ENCODE assay signal across 2 cellular contexts in genomic region chr14:100664841-100665425, GRCh38.
TF ChIP-seq lines count a peak whose summit lies in the region.

No MANE protein-coding gene starts in this region.

TF ChIP-seq in liver, 16 proteins besides CTCF, POLR2A, EP300 and RAD21:
- TF ChIP-seq JUND (IDR thresholded peaks at IDR 0.05), result no peak
- peak; percentile 52 for TF ChIP-seq NR2F2 (IDR thresholded peaks at IDR 0.05)
- TF ChIP-seq, protein P1, sequence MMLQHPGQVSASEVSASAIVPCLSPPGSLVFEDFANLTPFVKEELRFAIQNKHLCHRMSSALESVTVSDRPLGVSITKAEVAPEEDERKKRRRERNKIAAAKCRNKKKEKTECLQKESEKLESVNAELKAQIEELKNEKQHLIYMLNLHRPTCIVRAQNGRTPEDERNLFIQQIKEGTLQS (IDR thresholded peaks at IDR 0.05), result no peak

TF ChIP-seq in HepG2, 621 proteins besides CTCF, POLR2A, EP300 and RAD21:
- no peak for TF ChIP-seq ZNF792 (CRISPR knock-in tag; IDR thresholded peaks at IDR 0.05)
- no peak for TF ChIP-seq TAF15 (IDR thresholded peaks at IDR 0.05; ENCODE audit: low read depth, low read length, poor library complexity, severe bottlenecking)
- no peak for TF ChIP-seq KLF15 (CRISPR knock-in tag; IDR thresholded peaks at IDR 0.05; ENCODE audit: borderline replicate concordance)
- no peak for TF ChIP-seq U2AF2 (IDR thresholded peaks at IDR 0.05; ENCODE audit: low read depth, low read length)
- no peak for TF ChIP-seq HNF4G (IDR thresholded peaks at IDR 0.05; ENCODE audit: borderline replicate concordance, low read depth, low read length)
- TF ChIP-seq HNF4G (CRISPR knock-in tag; IDR thresholded peaks at IDR 0.05; ENCODE audit: borderline replicate concordance, low read depth), result no peak
- TF ChIP-seq, protein P2, sequence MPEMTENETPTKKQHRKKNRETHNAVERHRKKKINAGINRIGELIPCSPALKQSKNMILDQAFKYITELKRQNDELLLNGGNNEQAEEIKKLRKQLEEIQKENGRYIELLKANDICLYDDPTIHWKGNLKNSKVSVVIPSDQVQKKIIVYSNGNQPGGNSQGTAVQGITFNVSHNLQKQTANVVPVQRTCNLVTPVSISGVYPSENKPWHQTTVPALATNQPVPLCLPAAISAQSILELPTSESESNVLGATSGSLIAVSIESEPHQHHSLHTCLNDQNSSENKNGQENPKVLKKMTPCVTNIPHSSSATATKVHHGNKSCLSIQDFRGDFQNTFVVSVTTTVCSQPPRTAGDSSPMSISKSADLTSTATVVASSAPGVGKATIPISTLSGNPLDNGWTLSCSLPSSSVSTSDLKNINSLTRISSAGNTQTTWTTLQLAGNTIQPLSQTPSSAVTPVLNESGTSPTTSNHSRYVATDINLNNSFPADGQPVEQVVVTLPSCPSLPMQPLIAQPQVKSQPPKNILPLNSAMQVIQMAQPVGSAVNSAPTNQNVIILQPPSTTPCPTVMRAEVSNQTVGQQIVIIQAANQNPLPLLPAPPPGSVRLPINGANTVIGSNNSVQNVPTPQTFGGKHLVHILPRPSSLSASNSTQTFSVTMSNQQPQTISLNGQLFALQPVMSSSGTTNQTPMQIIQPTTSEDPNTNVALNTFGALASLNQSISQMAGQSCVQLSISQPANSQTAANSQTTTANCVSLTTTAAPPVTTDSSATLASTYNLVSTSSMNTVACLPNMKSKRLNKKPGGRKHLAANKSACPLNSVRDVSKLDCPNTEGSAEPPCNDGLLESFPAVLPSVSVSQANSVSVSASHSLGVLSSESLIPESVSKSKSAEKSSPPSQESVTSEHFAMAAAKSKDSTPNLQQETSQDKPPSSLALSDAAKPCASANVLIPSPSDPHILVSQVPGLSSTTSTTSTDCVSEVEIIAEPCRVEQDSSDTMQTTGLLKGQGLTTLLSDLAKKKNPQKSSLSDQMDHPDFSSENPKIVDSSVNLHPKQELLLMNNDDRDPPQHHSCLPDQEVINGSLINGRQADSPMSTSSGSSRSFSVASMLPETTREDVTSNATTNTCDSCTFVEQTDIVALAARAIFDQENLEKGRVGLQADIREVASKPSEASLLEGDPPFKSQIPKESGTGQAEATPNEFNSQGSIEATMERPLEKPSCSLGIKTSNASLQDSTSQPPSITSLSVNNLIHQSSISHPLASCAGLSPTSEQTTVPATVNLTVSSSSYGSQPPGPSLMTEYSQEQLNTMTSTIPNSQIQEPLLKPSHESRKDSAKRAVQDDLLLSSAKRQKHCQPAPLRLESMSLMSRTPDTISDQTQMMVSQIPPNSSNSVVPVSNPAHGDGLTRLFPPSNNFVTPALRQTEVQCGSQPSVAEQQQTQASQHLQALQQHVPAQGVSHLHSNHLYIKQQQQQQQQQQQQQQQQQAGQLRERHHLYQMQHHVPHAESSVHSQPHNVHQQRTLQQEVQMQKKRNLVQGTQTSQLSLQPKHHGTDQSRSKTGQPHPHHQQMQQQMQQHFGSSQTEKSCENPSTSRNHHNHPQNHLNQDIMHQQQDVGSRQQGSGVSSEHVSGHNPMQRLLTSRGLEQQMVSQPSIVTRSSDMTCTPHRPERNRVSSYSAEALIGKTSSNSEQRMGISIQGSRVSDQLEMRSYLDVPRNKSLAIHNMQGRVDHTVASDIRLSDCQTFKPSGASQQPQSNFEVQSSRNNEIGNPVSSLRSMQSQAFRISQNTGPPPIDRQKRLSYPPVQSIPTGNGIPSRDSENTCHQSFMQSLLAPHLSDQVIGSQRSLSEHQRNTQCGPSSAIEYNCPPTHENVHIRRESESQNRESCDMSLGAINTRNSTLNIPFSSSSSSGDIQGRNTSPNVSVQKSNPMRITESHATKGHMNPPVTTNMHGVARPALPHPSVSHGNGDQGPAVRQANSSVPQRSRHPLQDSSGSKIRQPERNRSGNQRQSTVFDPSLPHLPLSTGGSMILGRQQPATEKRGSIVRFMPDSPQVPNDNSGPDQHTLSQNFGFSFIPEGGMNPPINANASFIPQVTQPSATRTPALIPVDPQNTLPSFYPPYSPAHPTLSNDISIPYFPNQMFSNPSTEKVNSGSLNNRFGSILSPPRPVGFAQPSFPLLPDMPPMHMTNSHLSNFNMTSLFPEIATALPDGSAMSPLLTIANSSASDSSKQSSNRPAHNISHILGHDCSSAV (CRISPR knock-in tag; IDR thresholded peaks at IDR 0.05; ENCODE audit: borderline replicate concordance), result no peak
- TF ChIP-seq, protein P3, sequence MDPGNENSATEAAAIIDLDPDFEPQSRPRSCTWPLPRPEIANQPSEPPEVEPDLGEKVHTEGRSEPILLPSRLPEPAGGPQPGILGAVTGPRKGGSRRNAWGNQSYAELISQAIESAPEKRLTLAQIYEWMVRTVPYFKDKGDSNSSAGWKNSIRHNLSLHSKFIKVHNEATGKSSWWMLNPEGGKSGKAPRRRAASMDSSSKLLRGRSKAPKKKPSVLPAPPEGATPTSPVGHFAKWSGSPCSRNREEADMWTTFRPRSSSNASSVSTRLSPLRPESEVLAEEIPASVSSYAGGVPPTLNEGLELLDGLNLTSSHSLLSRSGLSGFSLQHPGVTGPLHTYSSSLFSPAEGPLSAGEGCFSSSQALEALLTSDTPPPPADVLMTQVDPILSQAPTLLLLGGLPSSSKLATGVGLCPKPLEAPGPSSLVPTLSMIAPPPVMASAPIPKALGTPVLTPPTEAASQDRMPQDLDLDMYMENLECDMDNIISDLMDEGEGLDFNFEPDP (CRISPR knock-in tag; conservative IDR thresholded peaks at IDR 0.05), result no peak
